Comparison of ENCODE assay signal across 18 cellular contexts in the genomic region with DNA sequence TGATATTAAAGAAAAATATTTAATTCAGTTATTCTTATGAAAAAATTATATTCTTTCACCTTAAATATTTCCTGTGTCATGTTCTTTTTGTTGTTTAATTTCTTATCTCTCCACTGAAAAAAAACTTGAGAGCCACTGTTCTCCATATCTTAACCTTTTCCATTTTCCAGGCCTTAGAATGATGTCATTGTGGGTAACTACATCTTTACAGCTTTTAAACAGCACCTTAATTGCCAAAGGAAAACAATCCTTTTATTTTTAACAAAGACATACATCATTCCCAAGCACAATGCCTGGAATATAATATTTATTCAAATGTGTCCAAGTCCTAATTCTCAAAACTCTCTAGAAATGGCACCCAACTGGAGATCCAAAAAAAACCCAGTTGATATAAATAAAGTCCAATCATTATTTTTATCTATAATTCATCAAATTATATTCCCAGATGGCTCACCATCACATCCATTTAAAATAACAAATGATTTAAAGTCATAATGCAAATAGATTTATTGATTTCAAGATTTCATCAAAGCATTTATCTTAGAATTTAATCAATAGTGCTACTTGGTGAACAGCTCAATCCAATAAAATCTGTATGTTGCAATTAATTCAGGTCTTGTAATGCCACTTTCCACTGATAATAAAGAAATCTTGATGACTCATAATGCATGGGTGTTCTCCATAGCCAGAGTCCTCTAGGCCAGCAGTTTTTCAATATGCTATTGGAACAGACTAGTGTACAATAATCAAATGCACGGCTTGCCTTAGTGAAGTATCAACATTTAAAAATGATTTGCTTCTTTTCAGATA.
DNase-seq lines count a peak whose midpoint lies in the region; ATAC-seq, FAIRE-seq and TF ChIP-seq lines count a peak whose summit lies in the region.
"Had no signal": no experiment of that assay in that cellular context is flagged by ENCODE, and none has a peak within 500 bp of the region (broad histone marks: within the 10 kb centered on the region; RNA-seq: fewer than 3 reads in every experiment).

No MANE protein-coding gene starts in this region.

- FAIRE-seq in D721Med (lab: Jason Lieb, UNC) (peak; percentile 11), bronchial epithelial cell (lab: Jason Lieb, UNC) (no peak)
- FAIRE-seq: GM19239 had no signal

- no peak for DNase-seq in D721Med (ENCODE audit: insufficient read length, low spot score)
- DNase-seq in HT-29 (ENCODE audit: low spot score): peak; percentile 45
- peak; percentile 70 for DNase-seq in bronchial epithelial cell (ENCODE audit: low read depth)
- peak; percentile 48 for DNase-seq in iris pigment epithelial cell (ENCODE audit: low read depth)
- DNase-seq in stimulated activated CD4-positive, alpha-beta T cell treated with anti-CD3 and anti-CD28 coated beads, Interleukin-15, amount 100 ng/mL, for 24 hours: no peak
- no peak for DNase-seq in MV-4-11 (lab: John Stamatoyannopoulos, UW)
- DNase-seq: ACHN, AML-193, Caco-2, EL, H7, KBM-7, NCI-H1436, NCI-H2029, NCI-H82 had no signal

- ATAC-seq in GM18498 (IDR thresholded peaks at IDR 0.05; ENCODE audit: unreplicated experiment): no peak

- TF ChIP-seq CTCF in D721Med (IDR thresholded peaks at IDR 0.05; ENCODE audit: insufficient read depth, missing control alignments) (no peak), bronchial epithelial cell (IDR thresholded peaks at IDR 0.05; ENCODE audit: insufficient read depth, low read length, severe bottlenecking) (no peak)

- no peaks in the 10 kb centered on the region for H3K36me3 ChIP-seq in bronchial epithelial cell (ENCODE audit: control insufficient read depth, insufficient read depth, low read length)

- no peak overlapping the region for H3K4me3 ChIP-seq in bronchial epithelial cell (ENCODE audit: low read depth, low read length)
- H3K4me3 ChIP-seq: PC-9 had no signal

- H3K27me3 ChIP-seq in bronchial epithelial cell (ENCODE audit: control insufficient read depth, insufficient read depth, low read length): no peaks in the 10 kb centered on the region

Comparison
In these comparisons a context has a peak if more than half of its experiments do, and no peak if none do; other contexts are left out.
1. DNase-seq: peak in HT-29 (single experiment), bronchial epithelial cell (single experiment) and iris pigment epithelial cell (single experiment); none in D721Med (single experiment), stimulated activated CD4-positive, alpha-beta T cell treated with anti-CD3 and anti-CD28 coated beads, Interleukin-15, amount 100 ng/mL, for 24 hours (single experiment) and MV-4-11 (single experiment).